10 cellular contexts compared by ENCODE assay signal in the genomic region with DNA sequence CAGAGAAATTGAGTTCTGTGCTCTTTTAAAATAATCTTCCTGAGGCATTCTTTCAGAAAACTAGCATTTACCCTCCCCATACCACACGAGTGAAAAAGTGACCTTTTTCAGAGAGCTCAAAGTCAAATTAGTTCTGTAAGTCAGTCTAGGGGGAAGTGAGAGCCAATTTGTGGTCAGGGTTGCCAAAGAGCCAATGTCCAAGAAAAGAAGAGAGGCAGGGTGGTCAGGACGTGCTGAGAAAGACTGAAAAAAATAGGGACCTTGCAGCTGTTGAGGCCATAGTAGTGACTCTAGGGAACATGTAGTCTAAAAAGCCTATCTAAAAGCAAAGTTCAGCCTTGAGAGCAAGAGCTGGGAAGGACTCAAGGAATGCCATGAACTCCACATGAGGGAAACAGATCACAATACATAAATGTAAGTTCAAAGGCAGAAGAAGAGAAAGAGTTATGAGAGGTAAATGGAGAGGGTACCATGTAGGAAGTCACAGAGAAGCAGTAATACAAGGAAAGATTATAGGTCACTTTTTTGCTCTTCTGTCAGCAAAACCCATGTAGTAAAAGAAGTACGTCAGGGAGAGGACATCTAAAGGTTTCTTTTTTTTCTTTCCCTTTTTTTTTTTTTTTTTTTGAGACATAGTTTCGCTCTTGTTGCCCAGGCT.
DNase-seq lines count a peak whose midpoint lies in the region; ATAC-seq and TF ChIP-seq lines count a peak whose summit lies in the region.
"Had no signal": no experiment of that assay in that cellular context is flagged by ENCODE, and none has a peak within 500 bp of the region (broad histone marks: within the 10 kb centered on the region; RNA-seq: fewer than 3 reads in every experiment).

No MANE protein-coding gene starts in this region.

- H3K9ac ChIP-seq in trophoblast cell (ENCODE audit: low read length), result no peak overlapping the region

- in situ Hi-C loops in GM13977 (cut with MboI; ENCODE audit: low pct_unique_long_range_greater_than_20kb, low sequenced_read_pairs, unreplicated experiment), result no loop called here

- no peak overlapping the region for H4K8ac ChIP-seq in trophoblast cell (ENCODE audit: low read depth, low read length)

- H3K4ac ChIP-seq in trophoblast cell (ENCODE audit: low read depth, low read length), result no peak overlapping the region

- H2BK120ac ChIP-seq in trophoblast cell (ENCODE audit: insufficient read depth, low read length, poor library complexity), result no peak overlapping the region

- no peak overlapping the region for H3K27ac ChIP-seq in trophoblast cell (ENCODE audit: low read depth, low read length)
- H3K27ac ChIP-seq: stomach had no signal

- ATAC-seq in GM19397 (IDR thresholded peaks at IDR 0.05; ENCODE audit: unreplicated experiment) (peak; percentile 97), HG02852 (IDR thresholded peaks at IDR 0.05; ENCODE audit: unreplicated experiment) (peak; percentile 92), HG03558 (IDR thresholded peaks at IDR 0.05; ENCODE audit: extremely low read depth, unreplicated experiment) (peak; percentile 94), T-helper 17 cell (no peak)

- TF ChIP-seq CTCF in GM10266 (IDR thresholded peaks at IDR 0.05; ENCODE audit: control insufficient read depth, insufficient read depth, low read depth, missing control alignments), result no peak
- TF ChIP-seq CTCF in GM13977 (IDR thresholded peaks at IDR 0.05; ENCODE audit: extremely low read depth, insufficient read depth, missing control alignments), result no peak

- H3K23ac ChIP-seq in trophoblast cell (ENCODE audit: low read length), result no peak overlapping the region

- H3K18ac ChIP-seq in trophoblast cell (ENCODE audit: low read length), result no peak overlapping the region

- no peak overlapping the region for H4K12ac ChIP-seq in trophoblast cell (ENCODE audit: low read depth, low read length)

- H2BK5ac ChIP-seq in trophoblast cell (ENCODE audit: low read depth, low read length, poor library complexity), result no peak overlapping the region

- no peak overlapping the region for H3K4me2 ChIP-seq in trophoblast cell (ENCODE audit: low read length)

- no peaks in the 10 kb centered on the region for H3K79me1 ChIP-seq in trophoblast cell (ENCODE audit: low read length)

- H3K27ac Mint-ChIP-seq in T-helper 17 cell, result no peak overlapping the region

- H3K79me2 ChIP-seq in trophoblast cell (ENCODE audit: control insufficient read depth, insufficient read depth, low read length, poor library complexity), result no peaks in the 10 kb centered on the region

- no peak overlapping the region for H2BK12ac ChIP-seq in trophoblast cell (ENCODE audit: low read length)

- H4K91ac ChIP-seq in trophoblast cell (ENCODE audit: low read depth, low read length), result no peak overlapping the region

- H2AK5ac ChIP-seq in trophoblast cell (ENCODE audit: low read length), result no peak overlapping the region

- H3K4me3 ChIP-seq in trophoblast cell (ENCODE audit: low read depth, low read length), result no peak overlapping the region
- H3K4me3 ChIP-seq: stomach had no signal

- no CpG with 5 or more reads among the region's 4 CpGs for WGBS in trophoblast cell (ENCODE audit: extremely low coverage, insufficient coverage, insufficient read length)

- no peak overlapping the region for H2AFZ ChIP-seq in trophoblast cell (ENCODE audit: insufficient read depth, low read length, poor library complexity)

- H3K36me3 ChIP-seq in trophoblast cell (ENCODE audit: control insufficient read depth in 1 of 2, insufficient read depth in 2 of 2, low read length in 2 of 2), result no peaks in the 10 kb centered on the region
- H3K36me3 ChIP-seq: stomach had no signal

- no peak overlapping the region for H3K14ac ChIP-seq in trophoblast cell (ENCODE audit: low read length)

- peaks cover 0 to 3% of the 10 kb centered on the region in 2 experiments for H3K4me1 ChIP-seq in trophoblast cell (ENCODE audit: control insufficient read depth in 1 of 2, insufficient read depth in 2 of 2, low read length in 2 of 2)
- H3K4me1 ChIP-seq: stomach had no signal

- no peaks in the 10 kb centered on the region for H3K27me3 ChIP-seq in trophoblast cell (ENCODE audit: insufficient read depth, low read length)
- H3K27me3 ChIP-seq: stomach had no signal

- no peaks in the 10 kb centered on the region for H3K36me3 Mint-ChIP-seq in T-helper 17 cell (ENCODE audit: low read depth)

- no peaks in the 10 kb centered on the region for H3K9me3 ChIP-seq in trophoblast cell (ENCODE audit: insufficient read depth, low read depth, low read length)
- no peaks in the 10 kb centered on the region for H3K9me3 ChIP-seq in T-helper 17 cell (ENCODE audit: control insufficient read depth, low read length, poor library complexity, severe bottlenecking)

- no peaks in the 10 kb centered on the region for H3K27me3 Mint-ChIP-seq in T-helper 17 cell

- peak; percentile 5 for DNase-seq in GM10266 (ENCODE audit: extremely low spot score)
- DNase-seq in GM13977 (ENCODE audit: low spot score), result no peak
- DNase-seq in trophoblast cell, result no peak
- DNase-seq in activated naive CD4-positive, alpha-beta T cell treated with anti-CD3 and anti-CD28 coated beads, Interleukin-2, amount 50 U/mL, for 16 hours, result no peak
- DNase-seq in T-helper 17 cell, result no peak
- DNase-seq: NCI-H1930, stomach had no signal

- no peaks in the 10 kb centered on the region for H3K4me1 Mint-ChIP-seq in T-helper 17 cell

- H3K4me3 Mint-ChIP-seq in T-helper 17 cell, result no peak overlapping the region
